9 cellular contexts compared by ENCODE assay signal in the genomic region with DNA sequence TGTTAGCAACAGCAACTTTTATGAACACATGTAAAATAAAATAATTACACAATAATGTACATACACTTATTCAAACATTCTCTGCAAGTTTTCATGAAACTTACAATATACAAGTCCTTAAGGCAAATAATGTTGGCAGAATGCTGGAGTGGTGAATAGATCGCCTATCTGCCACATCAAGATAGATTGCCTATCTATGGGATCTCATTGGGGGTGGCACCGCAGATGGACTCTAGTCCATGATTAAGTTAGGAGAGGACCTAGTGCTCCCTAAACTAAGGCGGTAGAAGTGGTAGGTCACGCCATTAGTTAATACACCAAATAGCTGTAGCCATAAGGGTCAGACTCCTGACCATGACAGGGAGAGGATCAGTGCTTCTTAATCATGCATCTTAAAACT.
"Had no signal": no experiment of that assay in that cellular context is flagged by ENCODE, and none has a peak within 500 bp of the region (broad histone marks: within the 10 kb centered on the region; RNA-seq: fewer than 3 reads in every experiment).

No MANE protein-coding gene starts in this region.

- H3K4me3 Mint-ChIP-seq: GM23338, H9, HFFc6 had no signal

- H3K4me1 Mint-ChIP-seq: GM23338, H9 had no signal

- DNase-seq: GM23248, GOT3, H7, H9, HCEC 1CT, HFFc6 had no signal

- H3K9me3 Mint-ChIP-seq: GM23338, HFFc6 had no signal

- FAIRE-seq: H1, H54 had no signal

- H3K27ac Mint-ChIP-seq: GM23338, H9, HFFc6 had no signal
